Comparison of ENCODE assay signal across 37 cellular contexts in the genomic region with DNA sequence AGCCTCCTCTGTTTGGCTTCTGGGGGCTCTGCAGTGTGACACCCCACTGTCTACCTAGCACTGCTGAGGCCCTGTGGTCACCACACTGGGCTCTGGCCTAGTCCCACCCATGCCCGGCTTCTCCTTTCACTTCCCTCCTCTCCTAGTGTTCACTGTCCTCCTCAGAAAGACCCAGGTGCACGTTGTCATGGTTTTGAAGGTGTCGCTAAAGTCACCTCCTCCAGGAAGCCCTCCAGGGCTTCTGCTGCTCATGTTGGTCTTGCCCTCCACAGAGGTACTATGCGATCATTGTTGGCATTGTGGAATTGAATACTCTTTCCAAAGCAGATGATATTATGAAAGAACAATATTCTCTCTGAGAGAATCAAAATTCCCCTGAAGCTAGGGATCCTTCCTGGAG.
"Had no signal": no experiment of that assay in that cellular context is flagged by ENCODE, and none has a peak within 500 bp of the region (broad histone marks: within the 10 kb centered on the region; RNA-seq: fewer than 3 reads in every experiment).

No MANE protein-coding gene starts in this region.

- H3K4me3 Mint-ChIP-seq: activated B cell treated with CpG ODN at 0.5 μM for 24 hours; activated CD4-positive, alpha-beta memory T cell treated with anti-CD3 and anti-CD28 coated beads for 36 hours; activated CD4-positive, alpha-beta T cell treated with anti-CD3 and anti-CD28 coated beads, Interleukin-2, amount 10 ng/mL, durations not matched to agents 24 days and 14 days; activated CD8-positive, alpha-beta T cell treated with anti-CD3 and anti-CD28 coated beads for 36 hours; activated naive CD4-positive, alpha-beta T cell treated with anti-CD3 and anti-CD28 coated beads, Interleukin-2, amount 10 ng/mL, durations not matched to agents 7 days and 5 days; activated naive CD8-positive, alpha-beta T cell treated with anti-CD3 and anti-CD28 coated beads for 36 hours; activated T-cell treated with anti-CD3 and anti-CD28 coated beads, Interleukin-2, amount 50 U/mL, for 4 hours; activated T-cell treated with anti-CD3 and anti-CD28 coated beads, Interleukin-2, amount 50 U/mL, for 72 hours; activated T-helper 1 cell treated with anti-CD3 and anti-CD28 coated beads, Interleukin-12 subunit alpha, Interleukin-12 subunit beta, Interleukin-2, Interleukin-4 antibody, amounts not matched to agents 30 ng/mL and 10 ng/mL and 1 ng/mL, durations not matched to agents 14 hours and 24 hours and 36 hours; activated T-helper 17 cell treated with anti-CD3 and anti-CD28 coated beads, Interleukin-2, amount 50 U/mL, for 72 hours; brain; central memory CD8-positive, alpha-beta T cell; T-cell; T-helper 1 cell treated with Interleukin-12 subunit alpha and Interleukin-12 subunit beta and Interleukin-4 antibody, amounts not matched to agents 30 μg/mL and 1 μg/mL, for 36 hours; T-helper 2 cell treated with Interferon-gamma antibody and Interleukin-4, amounts not matched to agents 5 μg/mL and 100 μg/mL, for 36 hours had no signal

- H3K27me3 Mint-ChIP-seq: activated B cell treated with CpG ODN at 0.5 μM for 24 hours; activated CD4-positive, alpha-beta memory T cell treated with anti-CD3 and anti-CD28 coated beads for 36 hours; activated CD4-positive, alpha-beta T cell treated with anti-CD3 and anti-CD28 coated beads, Interleukin-2, amount 10 ng/mL, durations not matched to agents 24 days and 14 days; activated CD8-positive, alpha-beta T cell treated with anti-CD3 and anti-CD28 coated beads for 36 hours; activated naive CD4-positive, alpha-beta T cell treated with anti-CD3 and anti-CD28 coated beads, Interleukin-2, amount 10 ng/mL, durations not matched to agents 7 days and 5 days; activated naive CD8-positive, alpha-beta T cell treated with anti-CD3 and anti-CD28 coated beads for 36 hours; activated T-helper 17 cell treated with anti-CD3 and anti-CD28 coated beads, Interleukin-2, amount 50 U/mL, for 72 hours; central memory CD8-positive, alpha-beta T cell; T-cell had no signal

- H3K36me3 ChIP-seq: adrenal gland, ascending aorta, cardiac muscle cell had no signal

- H3K27ac Mint-ChIP-seq: activated B cell treated with CpG ODN at 0.5 μM for 24 hours; activated CD4-positive, alpha-beta memory T cell treated with anti-CD3 and anti-CD28 coated beads for 36 hours; activated CD4-positive, alpha-beta T cell treated with anti-CD3 and anti-CD28 coated beads, Interleukin-2, amount 10 ng/mL, durations not matched to agents 24 days and 14 days; activated CD8-positive, alpha-beta T cell treated with anti-CD3 and anti-CD28 coated beads for 36 hours; activated naive CD4-positive, alpha-beta T cell treated with anti-CD3 and anti-CD28 coated beads, Interleukin-2, amount 10 ng/mL, durations not matched to agents 7 days and 5 days; activated naive CD4-positive, alpha-beta T cell treated with anti-CD3 and anti-CD28 coated beads, Interleukin-2, amount 50 U/mL, for 72 hours; activated naive CD8-positive, alpha-beta T cell treated with anti-CD3 and anti-CD28 coated beads for 36 hours; activated T-cell treated with anti-CD3 and anti-CD28 coated beads, Interleukin-2, amount 50 U/mL, for 72 hours; activated T-helper 1 cell treated with anti-CD3 and anti-CD28 coated beads, Interleukin-12 subunit alpha, Interleukin-12 subunit beta, Interleukin-2, Interleukin-4 antibody, amounts not matched to agents 30 ng/mL and 10 ng/mL and 1 ng/mL, durations not matched to agents 14 hours and 24 hours and 36 hours; activated T-helper 17 cell treated with anti-CD3 and anti-CD28 coated beads, Interleukin-2, amount 50 U/mL, for 72 hours; brain; T-cell; T-helper 1 cell treated with Interleukin-12 subunit alpha and Interleukin-12 subunit beta and Interleukin-4 antibody, amounts not matched to agents 30 μg/mL and 1 μg/mL, for 36 hours; T-helper 2 cell treated with Interferon-gamma antibody and Interleukin-4, amounts not matched to agents 5 μg/mL and 100 μg/mL, for 36 hours had no signal

- ATAC-seq: activated CD8-positive, alpha-beta T cell treated with anti-CD3 and anti-CD28 coated beads for 36 hours; activated naive CD4-positive, alpha-beta T cell treated with anti-CD3 and anti-CD28 coated beads, Interleukin-2, amount 50 U/mL, for 72 hours; activated T-cell treated with anti-CD3 and anti-CD28 coated beads, Interleukin-2, amount 50 U/mL, for 4 hours; activated T-cell treated with anti-CD3 and anti-CD28 coated beads, Interleukin-2, amount 50 U/mL, for 72 hours; activated T-helper 17 cell treated with anti-CD3 and anti-CD28 coated beads, Interleukin-2, amount 50 U/mL, for 72 hours; T-cell had no signal

- DNase-seq: activated B cell treated with CpG ODN at 0.5 μM for 24 hours; activated CD4-positive, alpha-beta memory T cell treated with anti-CD3 and anti-CD28 coated beads for 36 hours; activated CD4-positive, alpha-beta T cell treated with anti-CD3 and anti-CD28 coated beads for 4 hours; activated CD4-positive, alpha-beta T cell treated with anti-CD3 and anti-CD28 coated beads, Interleukin-2, amount 10 ng/mL, durations not matched to agents 24 days and 14 days; activated CD4-positive, alpha-beta T cell treated with anti-CD3 and anti-CD28 coated beads, Interleukin-2, amount 50 U/mL, for 1 hour; activated CD4-positive, alpha-beta T cell treated with anti-CD3 and anti-CD28 coated beads, Interleukin-2, amount 50 U/mL, for 4 hours; activated CD4-positive, CD25-positive, alpha-beta regulatory T cell treated with anti-CD3 and anti-CD28 coated beads, Interleukin-2, amount 50 U/mL, for 72 hours; activated CD8-positive, alpha-beta memory T cell treated with anti-CD3 and anti-CD28 coated beads, Interleukin-2, amount 50 U/mL, for 4 hours; activated CD8-positive, alpha-beta T cell treated with anti-CD3 and anti-CD28 coated beads for 36 hours; activated effector memory CD4-positive, alpha-beta T cell treated with anti-CD3 and anti-CD28 coated beads, Interleukin-2, amount 50 U/mL, for 16 hours; activated gamma-delta T cell treated with Interleukin-2 at 50 U/mL for 16 hours; activated naive CD4-positive, alpha-beta T cell; activated naive CD4-positive, alpha-beta T cell treated with anti-CD3 and anti-CD28 coated beads, Interleukin-2, amount 10 ng/mL, durations not matched to agents 7 days and 5 days; activated naive CD8-positive, alpha-beta T cell treated with anti-CD3 and anti-CD28 coated beads for 36 hours; activated T-cell treated with anti-CD3 and anti-CD28 coated beads for 4 hours; activated T-cell treated with anti-CD3 and anti-CD28 coated beads, Interleukin-2, amount 50 U/mL, for 1 hour; activated T-cell treated with anti-CD3 and anti-CD28 coated beads, Interleukin-2, amount 50 U/mL, for 4 hours; activated T-cell treated with anti-CD3 and anti-CD28 coated beads, Interleukin-2, amount 50 U/mL, for 72 hours; adrenal gland; amniotic stem cell; anterior cingulate cortex; caudate nucleus; cerebellar nuclear complex; T-cell; T-helper 2 cell; T-helper 9 cell had no signal

- H3K27me3 ChIP-seq: adrenal gland, ascending aorta, cardiac muscle cell had no signal

- H3K36me3 Mint-ChIP-seq: activated CD4-positive, alpha-beta memory T cell treated with anti-CD3 and anti-CD28 coated beads for 36 hours; activated naive CD4-positive, alpha-beta T cell treated with anti-CD3 and anti-CD28 coated beads, Interleukin-2, amount 10 ng/mL, durations not matched to agents 7 days and 5 days; activated naive CD8-positive, alpha-beta T cell treated with anti-CD3 and anti-CD28 coated beads for 36 hours; brain; T-cell had no signal

- H3K9me3 Mint-ChIP-seq: activated naive CD8-positive, alpha-beta T cell treated with anti-CD3 and anti-CD28 coated beads for 36 hours had no signal

- H3K4me1 Mint-ChIP-seq: activated B cell treated with CpG ODN at 0.5 μM for 24 hours; activated CD4-positive, alpha-beta T cell treated with anti-CD3 and anti-CD28 coated beads, Interleukin-2, amount 10 ng/mL, durations not matched to agents 24 days and 14 days; activated naive CD4-positive, alpha-beta T cell treated with anti-CD3 and anti-CD28 coated beads, Interleukin-2, amount 10 ng/mL, durations not matched to agents 7 days and 5 days; activated naive CD8-positive, alpha-beta T cell treated with anti-CD3 and anti-CD28 coated beads for 36 hours; activated T-helper 17 cell treated with anti-CD3 and anti-CD28 coated beads, Interleukin-2, amount 50 U/mL, for 72 hours; central memory CD8-positive, alpha-beta T cell; T-cell had no signal

- H3K4me1 ChIP-seq: adrenal gland, ascending aorta had no signal

- H3K27ac ChIP-seq: adrenal gland, ascending aorta, cardiac muscle cell, VCaP had no signal

- H3K4me3 ChIP-seq: adrenal gland, ascending aorta, cardiac muscle cell had no signal

- FAIRE-seq: TTC549 had no signal

- H3K9me3 ChIP-seq: adrenal gland, ascending aorta had no signal
